8 cellular contexts compared by ENCODE assay signal in the genomic region with DNA sequence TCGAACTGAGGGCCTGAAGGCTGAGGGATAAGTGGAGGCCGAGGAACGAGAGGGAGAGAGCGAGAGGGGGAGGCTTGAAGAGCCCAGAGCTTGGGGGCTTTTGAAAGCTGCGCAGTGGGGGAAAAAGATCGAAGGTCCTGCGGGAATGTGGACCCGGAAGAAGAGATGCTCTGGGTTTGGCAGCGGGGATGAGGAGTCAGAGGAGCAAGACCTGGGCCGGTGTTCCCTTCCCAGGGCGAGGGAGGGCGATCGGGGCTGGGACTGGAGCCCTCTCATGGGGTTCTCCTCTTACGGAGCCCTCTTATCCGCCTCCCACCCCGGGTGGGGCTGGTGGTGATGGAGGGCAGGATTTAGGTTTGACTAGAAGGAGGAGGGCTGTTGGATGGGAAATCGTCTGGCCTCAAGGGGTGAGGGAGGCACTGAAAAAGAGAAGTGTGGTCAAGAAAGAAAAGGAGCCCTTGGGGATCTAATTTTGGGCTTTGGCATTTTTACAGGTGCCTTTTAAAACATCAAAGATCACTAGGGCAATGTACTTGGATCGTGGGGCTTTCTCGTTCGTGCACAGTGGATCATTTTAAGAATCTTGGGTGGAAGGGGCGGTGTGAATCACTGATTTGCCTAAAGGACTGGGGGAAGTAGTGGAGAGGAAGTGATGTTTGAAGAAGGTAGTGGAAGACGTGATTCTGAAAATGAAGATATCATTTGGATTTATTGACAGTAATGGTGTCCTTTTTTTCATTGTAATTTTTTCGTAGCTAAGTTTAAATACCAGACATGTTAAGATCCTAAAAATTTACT. TPM values are rescaled to one million over a fixed set of nuclear protein-coding genes. Genes with fewer than 3 reads are reported as not detected.
DNase-seq lines count a peak whose midpoint lies in the region; ATAC-seq and TF ChIP-seq lines count a peak whose summit lies in the region.

No MANE protein-coding gene starts in this region.

- H3K27me3 ChIP-seq in ACC112 (ENCODE audit: insufficient read depth, low read length) (no peaks in the 10 kb centered on the region), esophagus muscularis mucosa (no peaks in the 10 kb centered on the region), mucosa of stomach (ENCODE audit: control insufficient read depth, insufficient read depth, low read length) (no peaks in the 10 kb centered on the region)

- H3K9me3 ChIP-seq in esophagus muscularis mucosa (no peaks in the 10 kb centered on the region), mucosa of stomach (ENCODE audit: control insufficient read depth, low read length) (no peaks in the 10 kb centered on the region)

- peaks cover 48% of the 10 kb centered on the region for H3K79me2 ChIP-seq in ACC112 (ENCODE audit: control insufficient read depth, insufficient read depth, low read length, unreplicated experiment)

- DNase-seq in NCI-H69 (lab: John Stamatoyannopoulos, UW) (peak; percentile 70), activated T-cell treated with anti-CD3 and anti-CD28 coated beads for 24 hours (ENCODE audit: low read depth) (peak; percentile 15), esophagus muscularis mucosa (ENCODE audit: extremely low spot score) (no peak), substantia nigra (lab: John Stamatoyannopoulos, UW) (peak in 28 of 49 donors; percentile 8 to 69 (median 46))

- under 1% methylated on average over 23 of the region's 23 CpGs for WGBS in esophagus muscularis mucosa

- H3K27ac ChIP-seq in ACC112 (ENCODE audit: low read depth, low read length) (peak overlapping the region; percentile 93), esophagus muscularis mucosa (replicated peaks in 1 of 4) (peak overlapping the region; percentile 91 to 98 (median 98)), substantia nigra (ENCODE audit: low read depth, low read length, poor library complexity, severe bottlenecking) (peak overlapping the region; percentile 88)

- no peaks in the 10 kb centered on the region for H3K36me3 ChIP-seq in ACC112 (ENCODE audit: insufficient read depth, low read length)
- H3K36me3 ChIP-seq in esophagus muscularis mucosa = no peaks in the 10 kb centered on the region
- H3K36me3 ChIP-seq in mucosa of stomach (ENCODE audit: control insufficient read depth, insufficient read depth, low read length) = no peaks in the 10 kb centered on the region

- no peak for TF ChIP-seq POLR2A in esophagus muscularis mucosa (IDR thresholded peaks at IDR 0.05; ENCODE audit: low read depth)

- TF ChIP-seq CTCF in esophagus muscularis mucosa (IDR thresholded peaks at IDR 0.05) = no peak

- intact Hi-C loops in esophagus muscularis mucosa (cut with DNase I) = loop anchor here (5.0 to 10.0 kb wide), 2 partner anchors 73 to 120 kb away; no protein-coding TSS in a partner anchor

- peak; percentile 36 for ATAC-seq in GM18502 (IDR thresholded peaks at IDR 0.05; ENCODE audit: poor library complexity, unreplicated experiment)
- ATAC-seq in HG03025 (IDR thresholded peaks at IDR 0.05; ENCODE audit: low FRiP score, unreplicated experiment) = peak; percentile 23

- H3K4me3 ChIP-seq in ACC112 (ENCODE audit: low read depth, low read length) (peak overlapping the region; percentile 100), esophagus muscularis mucosa (peak overlapping the region; percentile 82 to 95 (median 86)), mucosa of stomach (ENCODE audit: low read length) (peak overlapping the region; percentile 83)

- TF ChIP-seq EP300 in esophagus muscularis mucosa (IDR thresholded peaks at IDR 0.05) = no peak

- peaks cover 8% of the 10 kb centered on the region for H3K4me1 ChIP-seq in ACC112 (ENCODE audit: control insufficient read depth, insufficient read depth, low read length, unreplicated experiment)
- H3K4me1 ChIP-seq in esophagus muscularis mucosa = peaks cover 40 to 55% (median 47%) of the 10 kb centered on the region in 4 donors
- H3K4me1 ChIP-seq in mucosa of stomach (ENCODE audit: control insufficient read depth, insufficient read depth, low read length) = peaks cover 12% of the 10 kb centered on the region

- H3K9ac ChIP-seq in mucosa of stomach (ENCODE audit: low read length) = peak overlapping the region; percentile 97

- peak overlapping the region; percentile 97 for H2AFZ ChIP-seq in ACC112 (ENCODE audit: low read length, unreplicated experiment)

RNA-seq across cellular contexts. Expression of a gene that starts 0.6 kb away (rescaled TPM):
- total RNA-seq in esophagus muscularis mucosa = 10 to 100 TPM; 19.0 to 28.0 (median 27.5) TPM
